Comparison of ENCODE assay signal across 17 cellular contexts in the genomic region with DNA sequence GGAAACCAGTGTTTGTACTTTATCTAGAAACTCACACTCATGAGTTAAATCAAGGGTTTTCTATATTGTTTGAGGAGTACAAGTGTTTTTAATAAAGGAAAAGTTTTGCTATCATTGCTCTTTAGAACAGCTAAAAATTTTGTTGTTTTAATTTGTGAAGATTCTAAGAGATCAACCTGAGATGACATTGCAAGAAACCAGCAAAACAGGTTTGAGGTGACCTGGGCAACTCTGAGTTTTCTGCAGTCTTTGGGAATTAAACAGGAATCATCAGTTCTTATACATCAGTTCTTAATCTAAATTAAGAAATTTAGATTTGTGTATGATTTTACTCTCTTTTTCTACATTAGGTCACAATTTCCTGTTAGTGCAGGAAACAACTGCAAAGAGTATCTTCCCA.
A peak's percentile ranks its signal among the peaks of the same experiment; 100 is the strongest.
DNase-seq lines count a peak whose midpoint lies in the region; ATAC-seq and TF ChIP-seq lines count a peak whose summit lies in the region.
"Had no signal": no experiment of that assay in that cellular context is flagged by ENCODE, and none has a peak within 500 bp of the region (broad histone marks: within the 10 kb centered on the region; RNA-seq: fewer than 3 reads in every experiment).

No MANE protein-coding gene starts in this region.

- no peak overlapping the region for H2AFZ ChIP-seq in OCI-LY1 (ENCODE audit: low read length)

- H3K9me3 ChIP-seq in OCI-LY1 (ENCODE audit: low read length) (no peaks in the 10 kb centered on the region), thoracic aorta (no peaks in the 10 kb centered on the region)
- H3K9me3 ChIP-seq: gastroesophageal sphincter, ovary, transverse colon had no signal

- no peaks in the 10 kb centered on the region for H3K9me2 ChIP-seq in OCI-LY1 (ENCODE audit: low read depth, low read length)

- H3K27me3 ChIP-seq in OCI-LY1 (ENCODE audit: insufficient read depth, low read length), result no peaks in the 10 kb centered on the region
- no peaks in the 10 kb centered on the region for H3K27me3 ChIP-seq in thoracic aorta (replicated peaks; ENCODE audit: insufficient read depth)
- H3K27me3 ChIP-seq: gastroesophageal sphincter, ovary, transverse colon had no signal

- intact Hi-C loops in activated CD4-positive, alpha-beta T cell treated with anti-CD3 and anti-CD28 coated beads, Interleukin-2, amount 10 ng/mL, durations not matched to agents 24 days and 14 days (cut with micrococcal nuclease), result loop anchor here (5.0 kb wide), 1 partner anchor 1333 kb away; no protein-coding TSS in a partner anchor
- intact Hi-C loops in activated CD4-positive, alpha-beta T cell treated with anti-CD3 and anti-CD28 coated beads for 36 hours (cut with DNase I, micrococcal nuclease), result loop anchor here (2.0 kb wide), 2 partner anchors 40 to 114 kb away; partner anchors contain the start of gene JAG1 (in 1 of the 2)

- TF ChIP-seq CTCF in OCI-LY1 (IDR thresholded peaks at IDR 0.05; ENCODE audit: low read length), result no peak
- TF ChIP-seq CTCF in thoracic aorta (IDR thresholded peaks at IDR 0.05), result no peak
- TF ChIP-seq CTCF in nephron progenitor cell (IDR thresholded peaks at IDR 0.05), result no peak

- no peaks in the 10 kb centered on the region for H4K20me1 ChIP-seq in OCI-LY1 (ENCODE audit: insufficient read depth, low read length)

- peaks cover 9% of the 10 kb centered on the region for H3K9me3 Mint-ChIP-seq in activated CD4-positive, alpha-beta T cell treated with anti-CD3 and anti-CD28 coated beads, Interleukin-2, amount 10 ng/mL, durations not matched to agents 24 days and 14 days
- peaks cover 6% of the 10 kb centered on the region for H3K9me3 Mint-ChIP-seq in activated CD4-positive, alpha-beta T cell treated with anti-CD3 and anti-CD28 coated beads for 36 hours (ENCODE audit: low read depth)
- H3K9me3 Mint-ChIP-seq in nephron progenitor cell, result peaks cover 25% of the 10 kb centered on the region
- H3K9me3 Mint-ChIP-seq: CD4-positive, alpha-beta memory T cell had no signal

- POLR2A ChIA-PET in activated CD4-positive, alpha-beta T cell treated with anti-CD3 and anti-CD28 coated beads for 36 hours (lab: Charles Lee), result interaction anchor here (0.7 kb wide), 1 partner anchor 40 kb away, joined by 3 read pairs; no protein-coding TSS in a partner anchor

- no peak overlapping the region for H3K4me3 Mint-ChIP-seq in activated CD4-positive, alpha-beta T cell treated with anti-CD3 and anti-CD28 coated beads, Interleukin-2, amount 10 ng/mL, durations not matched to agents 24 days and 14 days
- H3K4me3 Mint-ChIP-seq in activated CD4-positive, alpha-beta T cell treated with anti-CD3 and anti-CD28 coated beads for 36 hours, result no peak overlapping the region
- H3K4me3 Mint-ChIP-seq in nephron progenitor cell, result no peak overlapping the region
- H3K4me3 Mint-ChIP-seq: CD4-positive, alpha-beta memory T cell had no signal

- H3K27ac ChIP-seq in OCI-LY1 (ENCODE audit: low read depth, low read length, poor library complexity, severe bottlenecking), result peak overlapping the region; percentile 29
- peak overlapping the region; percentile 39 for H3K27ac ChIP-seq in epithelial cell of prostate
- H3K27ac ChIP-seq in thoracic aorta, result peak overlapping the region; percentile 73 to 74
- H3K27ac ChIP-seq: ovary had no signal

- CTCF ChIA-PET in activated CD4-positive, alpha-beta T cell treated with anti-CD3 and anti-CD28 coated beads for 36 hours (lab: Charles Lee), result no interaction called here

- H3K4me3 ChIP-seq in OCI-LY1 (ENCODE audit: low read depth, low read length, poor library complexity, severe bottlenecking) (no peak overlapping the region), thoracic aorta (no peak overlapping the region)
- H3K4me3 ChIP-seq: gastroesophageal sphincter, ovary, transverse colon had no signal

- H3K27me3 Mint-ChIP-seq in activated CD4-positive, alpha-beta T cell treated with anti-CD3 and anti-CD28 coated beads, Interleukin-2, amount 10 ng/mL, durations not matched to agents 24 days and 14 days, result no peaks in the 10 kb centered on the region
- H3K27me3 Mint-ChIP-seq in activated CD4-positive, alpha-beta T cell treated with anti-CD3 and anti-CD28 coated beads for 36 hours, result no peaks in the 10 kb centered on the region
- H3K27me3 Mint-ChIP-seq in nephron progenitor cell (ENCODE audit: low read depth, poor library complexity), result no peaks in the 10 kb centered on the region
- H3K27me3 Mint-ChIP-seq: CD4-positive, alpha-beta memory T cell had no signal

- no peak overlapping the region for H3K4me2 ChIP-seq in OCI-LY1 (ENCODE audit: low read length)

- H3K36me3 ChIP-seq in OCI-LY1 (ENCODE audit: insufficient read depth, low read length), result peaks cover 26% of the 10 kb centered on the region
- no peaks in the 10 kb centered on the region for H3K36me3 ChIP-seq in thoracic aorta
- H3K36me3 ChIP-seq: gastroesophageal sphincter, ovary, transverse colon had no signal

- no peak for ATAC-seq in activated CD4-positive, alpha-beta T cell treated with anti-CD3 and anti-CD28 coated beads for 36 hours
- ATAC-seq in thoracic aorta (ENCODE audit: insufficient number of reproducible peaks, low FRiP score, low read depth) (no peak), HG02973 (IDR thresholded peaks at IDR 0.05; ENCODE audit: unreplicated experiment) (no peak)
- ATAC-seq: gastroesophageal sphincter, HepG2 had no signal

- peak overlapping the region; percentile 25 for H3K27ac Mint-ChIP-seq in activated CD4-positive, alpha-beta T cell treated with anti-CD3 and anti-CD28 coated beads, Interleukin-2, amount 10 ng/mL, durations not matched to agents 24 days and 14 days
- H3K27ac Mint-ChIP-seq in activated CD4-positive, alpha-beta T cell treated with anti-CD3 and anti-CD28 coated beads for 36 hours, result no peak overlapping the region
- H3K27ac Mint-ChIP-seq in nephron progenitor cell, result no peak overlapping the region

- H3K9ac ChIP-seq in OCI-LY1 (ENCODE audit: low read length), result no peak overlapping the region

- H3F3A ChIP-seq in OCI-LY1 (ENCODE audit: insufficient read depth, low read length), result no peaks in the 10 kb centered on the region

- no peak for DNase-seq in activated CD4-positive, alpha-beta T cell treated with anti-CD3 and anti-CD28 coated beads, Interleukin-2, amount 10 ng/mL, durations not matched to agents 24 days and 14 days
- DNase-seq in activated CD4-positive, alpha-beta T cell treated with anti-CD3 and anti-CD28 coated beads for 36 hours, result no peak
- DNase-seq in epithelial cell of prostate (ENCODE audit: low read depth, low spot score) (no peak), thoracic aorta (ENCODE audit: low spot score) (no peak), nephron progenitor cell (no peak), NCI-H774 (lab: John Stamatoyannopoulos, UW) (no peak)
- DNase-seq: activated T-cell treated with anti-CD3 and anti-CD28 coated beads, Interleukin-2, amount 50 U/mL, for 1 hour; cerebellar nuclear complex; midbrain; MV-4-11; ovary; transverse colon had no signal

- H3K79me2 ChIP-seq in OCI-LY1 (ENCODE audit: insufficient read depth, low read length), result no peaks in the 10 kb centered on the region

- H3K4me1 ChIP-seq in OCI-LY1 (ENCODE audit: insufficient read depth, low read length, severe bottlenecking) (peaks cover 25% of the 10 kb centered on the region), thoracic aorta (ENCODE audit: control insufficient read depth in 1 of 2, low read depth in 2 of 2) (peaks cover 14 to 66% of the 10 kb centered on the region in 2 donors)

- peaks cover 34% of the 10 kb centered on the region for H3K4me1 Mint-ChIP-seq in activated CD4-positive, alpha-beta T cell treated with anti-CD3 and anti-CD28 coated beads, Interleukin-2, amount 10 ng/mL, durations not matched to agents 24 days and 14 days
- H3K4me1 Mint-ChIP-seq in activated CD4-positive, alpha-beta T cell treated with anti-CD3 and anti-CD28 coated beads for 36 hours, result peaks cover 25% of the 10 kb centered on the region
- H3K4me1 Mint-ChIP-seq in nephron progenitor cell, result peaks cover 36% of the 10 kb centered on the region

- peaks cover 11% of the 10 kb centered on the region for H3K36me3 Mint-ChIP-seq in activated CD4-positive, alpha-beta T cell treated with anti-CD3 and anti-CD28 coated beads, Interleukin-2, amount 10 ng/mL, durations not matched to agents 24 days and 14 days (ENCODE audit: low read depth)
- H3K36me3 Mint-ChIP-seq in activated CD4-positive, alpha-beta T cell treated with anti-CD3 and anti-CD28 coated beads for 36 hours (ENCODE audit: low read depth), result peaks cover 21% of the 10 kb centered on the region
- peaks cover 31% of the 10 kb centered on the region for H3K36me3 Mint-ChIP-seq in nephron progenitor cell (ENCODE audit: low read depth)
